Comparison of ENCODE assay signal across 8 cellular contexts in genomic region chr4:24582235-24582863, GRCh38. TPM values are rescaled to one million over a fixed set of nuclear protein-coding genes. Genes with fewer than 3 reads are reported as not detected.
DNase-seq lines count a peak whose midpoint lies in the region; ATAC-seq and TF ChIP-seq lines count a peak whose summit lies in the region.

No MANE protein-coding gene starts in this region.

- H2AFZ ChIP-seq in GM23248: no peak overlapping the region
- no peak overlapping the region for H2AFZ ChIP-seq in SU-DHL-6 (ENCODE audit: low read depth, low read length, severe bottlenecking)

- H3K9me3 ChIP-seq in GM23248 (ENCODE audit: low read depth): no peaks in the 10 kb centered on the region
- H3K9me3 ChIP-seq in SU-DHL-6 (ENCODE audit: insufficient read depth, low read length): no peaks in the 10 kb centered on the region
- H3K9me3 ChIP-seq in sigmoid colon: no peaks in the 10 kb centered on the region
- H3K9me3 ChIP-seq in testis: no peaks in the 10 kb centered on the region

- peaks cover 38% of the 10 kb centered on the region for H4K20me1 ChIP-seq in GM23248 (ENCODE audit: insufficient read depth)
- peaks cover 56% of the 10 kb centered on the region for H4K20me1 ChIP-seq in SU-DHL-6 (ENCODE audit: low read depth, low read length)

- H3K4me2 ChIP-seq in GM23248 (ENCODE audit: unreplicated experiment): peak overlapping the region; percentile 91
- peak overlapping the region; percentile 84 for H3K4me2 ChIP-seq in SU-DHL-6 (ENCODE audit: low read depth, low read length, poor library complexity, severe bottlenecking)

- no peak for TF ChIP-seq EP300 in sigmoid colon (IDR thresholded peaks at IDR 0.05)

- in situ Hi-C loops in GM23248 (cut with MboI): no loop called here

- H3K4me3 ChIP-seq in GM23248 (peak overlapping the region; percentile 98), SU-DHL-6 (ENCODE audit: insufficient read depth, low read length, poor library complexity, severe bottlenecking) (peak overlapping the region; percentile 99), fibroblast of the aortic adventitia (ENCODE audit: low read depth, low read length) (peak overlapping the region; percentile 96), sigmoid colon (peak overlapping the region in 3 of 4 donors; percentile 74 to 100 (median 99)), testis (no peak overlapping the region)

- no peak for TF ChIP-seq CTCF in SU-DHL-6 (IDR thresholded peaks at IDR 0.05; ENCODE audit: insufficient read depth, low read length, poor library complexity, severe bottlenecking)
- TF ChIP-seq CTCF in fibroblast of the aortic adventitia (IDR thresholded peaks at IDR 0.05; ENCODE audit: insufficient read depth, low read length): no peak
- no peak for TF ChIP-seq CTCF in sigmoid colon (IDR thresholded peaks at IDR 0.05)
- no peak for TF ChIP-seq CTCF in testis (IDR thresholded peaks at IDR 0.05)

- H3K27me3 ChIP-seq in GM23248 (replicated peaks; ENCODE audit: insufficient read depth) (no peaks in the 10 kb centered on the region), SU-DHL-6 (ENCODE audit: low read length) (no peaks in the 10 kb centered on the region), sigmoid colon (no peaks in the 10 kb centered on the region), testis (no peaks in the 10 kb centered on the region)

- no peaks in the 10 kb centered on the region for H3K36me3 ChIP-seq in GM23248 (ENCODE audit: low read depth)
- H3K36me3 ChIP-seq in SU-DHL-6 (ENCODE audit: low read length): peaks cover 15% of the 10 kb centered on the region; the same call in 1 of the 2 replicates
- no peaks in the 10 kb centered on the region for H3K36me3 ChIP-seq in sigmoid colon
- no peaks in the 10 kb centered on the region for H3K36me3 ChIP-seq in testis (ENCODE audit: low read depth, missing control alignments)

- DNase-seq in GM23248 (peak; percentile 42), fibroblast of the aortic adventitia (ENCODE audit: low read depth) (no peak), sigmoid colon (no peak), SHP77 treated with DMSO at 0.1 percent for 48 hours (lab: John Stamatoyannopoulos, UW) (no peak), NCI-H2227 (lab: John Stamatoyannopoulos, UW; ENCODE audit: unreplicated experiment) (no peak), testis (no peak)

- H3K9ac ChIP-seq in GM23248: peak overlapping the region; percentile 100
- H3K9ac ChIP-seq in SU-DHL-6 (ENCODE audit: low read length): peak overlapping the region; percentile 100

- H3F3A ChIP-seq in GM23248 (ENCODE audit: insufficient read depth) (peaks cover 11% of the 10 kb centered on the region; the same call in 1 of the 2 replicates), SU-DHL-6 (ENCODE audit: insufficient read depth) (peaks cover 9% of the 10 kb centered on the region; the same call in 1 of the 2 replicates)

- H3K9me2 ChIP-seq in GM23248 (ENCODE audit: insufficient read depth) (no peaks in the 10 kb centered on the region), SU-DHL-6 (replicated peaks; ENCODE audit: insufficient read depth, low read length) (no peaks in the 10 kb centered on the region)

- H3K79me2 ChIP-seq in GM23248 (ENCODE audit: insufficient read depth): peaks cover 70% of the 10 kb centered on the region
- H3K79me2 ChIP-seq in SU-DHL-6 (ENCODE audit: insufficient read depth, low read length): peaks cover 70% of the 10 kb centered on the region

- no peak for ATAC-seq in GM21786 (IDR thresholded peaks at IDR 0.05; ENCODE audit: unreplicated experiment)

- H3K27ac ChIP-seq in GM23248: peak overlapping the region; percentile 96; the same call in 1 of the 2 replicates
- no peak overlapping the region for H3K27ac ChIP-seq in SU-DHL-6 (ENCODE audit: low read depth, low read length)
- H3K27ac ChIP-seq in sigmoid colon: peak overlapping the region; percentile 98 to 100 (median 100)
- H3K27ac ChIP-seq in testis: no peak overlapping the region

- no peak for TF ChIP-seq POLR2A in sigmoid colon (IDR thresholded peaks at IDR 0.05)
- no peak for TF ChIP-seq POLR2A in testis (IDR thresholded peaks at IDR 0.05)

- intact Hi-C loops in sigmoid colon (cut with DNase I): loop anchor here (5.0 to 10.0 kb wide), 2 partner anchors 215 to 792 kb away; partner anchors contain the start of genes ANAPC4 and SOD3
- intact Hi-C loops in testis (cut with DNase I; ENCODE audit: low total_unique reads): no loop called here

- H3K4me1 ChIP-seq in GM23248 (ENCODE audit: insufficient read depth): peaks cover 14% of the 10 kb centered on the region; the same call in 1 of the 2 replicates
- H3K4me1 ChIP-seq in sigmoid colon: peaks cover 0 to 64% (median 55%) of the 10 kb centered on the region in 4 donors
- peaks cover 12% of the 10 kb centered on the region for H3K4me1 ChIP-seq in testis

- 3 to 4% methylated on average over 6 of the region's 6 CpGs for WGBS in GM23248 (ENCODE audit: low coverage in 1 of 2, low lambda C conversion rate in 2 of 2, missing lambda C conversion rate in 2 of 2), 2 experiments
- WGBS in sigmoid colon, 2 donors: 6 to 19% methylated on average over 6 of the region's 6 CpGs
- 8 to 9% methylated on average over 6 of the region's 6 CpGs for WGBS in testis, 2 donors

RNA-seq across cellular contexts. Expression of gene DHX15, which starts 2.0 kb away (rescaled TPM):
- 117 and 132 TPM in 2 replicates for total RNA-seq in GM23248 (2014; rRNA removed; shearing (Covaris generic))
- polyA plus RNA-seq in GM23248 (2016; fragmentation: Nextera tagmentation; extraction: Ambion mirVana) (80.4 and 81.2 TPM in 2 replicates), sigmoid colon (10 to 100 TPM; 53.5 to 72.6 (median 72.6) TPM), testis (ENCODE audit: insufficient read depth, low read depth, low replicate concordance) (84.1 TPM)
- total RNA-seq in fibroblast of the aortic adventitia (ENCODE audit: low replicate concordance) (141 and 165 TPM in 2 replicates), sigmoid colon (100 to 1,000 TPM; 103 to 136 (median 113) TPM), testis (100 to 1,000 TPM; 123 to 136 TPM)

Comparison
In these comparisons a context has a peak if more than half of its experiments do, and no peak if none do; other contexts are left out.
1. H3K27ac ChIP-seq: peak in GM23248 (single experiment) and sigmoid colon (4 of 4); none in SU-DHL-6 (single experiment) and testis (0 of 2).
2. H3K4me3 ChIP-seq: peak in GM23248 (single experiment), SU-DHL-6 (single experiment), fibroblast of the aortic adventitia (single experiment) and sigmoid colon (3 of 4); none in testis (0 of 2).